In the genomic region with DNA sequence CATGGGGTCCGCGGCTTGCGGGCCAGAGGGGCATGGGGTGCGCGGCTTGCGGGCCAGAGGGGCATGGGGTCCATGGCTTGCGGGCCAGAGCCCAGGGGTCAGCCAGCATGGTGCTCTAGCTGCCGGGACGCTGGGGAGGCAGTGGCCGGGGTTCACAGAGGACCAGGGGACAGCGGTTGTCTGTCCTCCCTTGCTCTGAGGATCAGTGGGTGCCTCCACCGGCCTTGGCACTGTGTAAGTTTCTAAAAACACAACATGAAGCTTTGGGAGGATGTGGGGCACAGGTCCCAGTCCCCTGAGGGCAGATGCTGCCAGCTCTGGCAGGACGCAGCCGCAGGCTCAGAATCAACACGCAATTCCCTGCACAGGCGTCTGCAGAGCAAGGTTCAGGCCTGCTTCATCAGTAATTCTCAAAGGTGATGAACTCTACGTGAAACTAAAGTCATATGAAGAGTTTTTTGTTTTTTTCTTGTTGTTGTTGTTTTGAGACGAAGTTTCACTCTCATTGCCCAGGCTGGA, we compare ENCODE assay signal across 33 cellular contexts. TPM values are rescaled to one million over a fixed set of nuclear protein-coding genes. Genes with fewer than 3 reads are reported as not detected.
"Had no signal": no experiment of that assay in that cellular context is flagged by ENCODE, and none has a peak within 500 bp of the region (broad histone marks: within the 10 kb centered on the region; RNA-seq: fewer than 3 reads in every experiment).

No MANE protein-coding gene starts in this region.

- H3K27me3 ChIP-seq: colonic mucosa, testis, upper lobe of left lung, vagina had no signal

- H3K36me3 Mint-ChIP-seq: activated naive CD8-positive, alpha-beta T cell had no signal

- ATAC-seq: activated CD4-positive, CD25-positive, alpha-beta regulatory T cell treated with anti-CD3 and anti-CD28 coated beads, Interleukin-2, amount 50 U/mL, for 24 hours; gastroesophageal sphincter; left ventricle myocardium superior; right cardiac atrium had no signal

- H3K27ac ChIP-seq: colonic mucosa, dorsolateral prefrontal cortex, gastroesophageal sphincter, testis, upper lobe of left lung, vagina, VCaP had no signal

- DNase-seq: activated CD4-positive, alpha-beta T cell treated with anti-CD3 and anti-CD28 coated beads for 48 hours; activated CD4-positive, alpha-beta T cell treated with anti-CD3 and anti-CD28 coated beads, Interleukin-2, amount 50 U/mL, for 48 hours; activated CD8-positive, alpha-beta memory T cell treated with anti-CD3 and anti-CD28 coated beads for 24 hours; activated effector memory CD4-positive, alpha-beta T cell treated with Interleukin-2 at 50 U/mL for 16 hours; activated naive CD4-positive, alpha-beta T cell treated with Interleukin-2 at 50 U/mL for 16 hours; anterior cingulate cortex; colonic mucosa; effector memory CD4-positive, alpha-beta T cell; erythroblast; hippocampal formation; left cardiac atrium; left ventricle myocardium superior; mammary epithelial cell; naive B cell; occipital lobe; right cardiac atrium; stimulated activated CD4-positive, alpha-beta T cell treated with anti-CD3 and anti-CD28 coated beads, Interleukin-2, amount 100 ng/mL, for 48 hours; stimulated activated naive CD4-positive, alpha-beta T cell treated with Interleukin-2 at 50 U/mL for 16 hours; T-helper 9 cell; testis had no signal

- FAIRE-seq: bronchial epithelial cell, TTC549 had no signal

- H3K9me3 Mint-ChIP-seq: neural crest cell; T-helper 1 cell treated with Interleukin-12 subunit alpha and Interleukin-12 subunit beta and Interleukin-4 antibody, amounts not matched to agents 30 μg/mL and 1 μg/mL, for 36 hours had no signal

- H3K4me3 ChIP-seq: colonic mucosa, gastroesophageal sphincter, testis, upper lobe of left lung, vagina had no signal

- H3K4me1 ChIP-seq: gastroesophageal sphincter, testis had no signal

- H3K4me3 Mint-ChIP-seq: activated naive CD8-positive, alpha-beta T cell; neural crest cell; T-helper 1 cell treated with Interleukin-12 subunit alpha and Interleukin-12 subunit beta and Interleukin-4 antibody, amounts not matched to agents 30 μg/mL and 1 μg/mL, for 36 hours had no signal

- H3K36me3 ChIP-seq: colonic mucosa, gastroesophageal sphincter, upper lobe of left lung, vagina had no signal

- H3K9me3 ChIP-seq: colonic mucosa, gastroesophageal sphincter, testis, upper lobe of left lung, vagina had no signal

- H3K27ac Mint-ChIP-seq: activated naive CD8-positive, alpha-beta T cell; T-helper 1 cell treated with Interleukin-12 subunit alpha and Interleukin-12 subunit beta and Interleukin-4 antibody, amounts not matched to agents 30 μg/mL and 1 μg/mL, for 36 hours had no signal

RNA-seq across cellular contexts. Expression of gene MLC1, which starts 3.0 kb away (rescaled TPM):
- total RNA-seq: bronchial epithelial cell, colonic mucosa had no signal
- polyA plus RNA-seq: keratinocyte had no signal

RNA-seq across cellular contexts. Expression of gene MOV10L1, which starts 7.5 kb away (rescaled TPM):
- total RNA-seq: neural crest cell had no signal
- polyA plus RNA-seq: keratinocyte, mammary epithelial cell had no signal

RNA-seq across cellular contexts. Expression of gene TTLL8, which starts 24.2 kb away (rescaled TPM):
- total RNA-seq: bronchial epithelial cell, colonic mucosa, gastroesophageal sphincter, left cardiac atrium, left ventricle myocardium superior, mammary epithelial cell, neural crest cell, occipital lobe, right cardiac atrium, upper lobe of left lung, vagina had no signal
- polyA plus RNA-seq: adipose tissue, keratinocyte, mammary epithelial cell, right cardiac atrium had no signal
